In genomic region chr5:135891280-135891679, GRCh38 we compare ENCODE assay signal across 30 cellular contexts. TPM values are rescaled to one million over a fixed set of nuclear protein-coding genes. Genes with fewer than 3 reads are reported as not detected.
DNase-seq lines count a peak whose midpoint lies in the region; ATAC-seq and TF ChIP-seq lines count a peak whose summit lies in the region.
"Had no signal": no experiment of that assay in that cellular context is flagged by ENCODE, and none has a peak within 500 bp of the region (broad histone marks: within the 10 kb centered on the region; RNA-seq: fewer than 3 reads in every experiment).

No MANE protein-coding gene starts in this region.

- H3K9me3 Mint-ChIP-seq in MCF 10A (ENCODE audit: unreplicated experiment): no peaks in the 10 kb centered on the region
- no peaks in the 10 kb centered on the region for H3K9me3 Mint-ChIP-seq in stimulated activated naive B cell treated with anti-CD40 and anti-IgM and Interleukin-4, amounts not matched to agents 10 μg/mL and 1 μg/mL and 100 μg/mL, for 72 hours
- H3K9me3 Mint-ChIP-seq: activated naive CD4-positive, alpha-beta T cell treated with anti-CD3 and anti-CD28 coated beads, Interleukin-2, amount 50 U/mL, for 72 hours; CD4-positive, alpha-beta memory T cell; immature natural killer cell; neural crest cell had no signal

- no peak for ATAC-seq in stimulated activated naive B cell treated with anti-CD40 and anti-IgM and Interleukin-4, amounts not matched to agents 10 μg/mL and 1 μg/mL and 100 μg/mL, for 72 hours (replicated peaks)
- no peak for ATAC-seq in HG03354 (IDR thresholded peaks at IDR 0.05; ENCODE audit: poor library complexity, severe bottlenecking, unreplicated experiment)
- ATAC-seq: left cardiac atrium, pancreas had no signal

- peak; percentile 40 for DNase-seq in MCF 10A (ENCODE audit: unreplicated experiment)
- DNase-seq in breast epithelium (ENCODE audit: low spot score in 2 of 2): no peak
- peak; percentile 44 for DNase-seq in NCI-H69 (lab: John Stamatoyannopoulos, UW)
- peak; percentile 28 for DNase-seq in choroid plexus epithelial cell (ENCODE audit: low read depth)
- DNase-seq in stimulated activated naive B cell treated with anti-CD40 and anti-IgM and Interleukin-4, amounts not matched to agents 10 μg/mL and 1 μg/mL and 100 μg/mL, for 72 hours: no peak
- DNase-seq in NCI-H748 treated with DMSO at 0.1 percent for 48 hours (lab: John Stamatoyannopoulos, UW): no peak
- DNase-seq in cerebellar cortex (ENCODE audit: low spot score): no peak
- DNase-seq: activated effector memory CD4-positive, alpha-beta T cell treated with Interleukin-2 at 50 U/mL for 16 hours; activated T-cell treated with anti-CD3 and anti-CD28 coated beads, Interleukin-2, amount 50 U/mL, for 1 hour; CD4-positive, alpha-beta memory T cell; GOT3; immature natural killer cell; KG1; left cardiac atrium; NCI-H1436; NCI-H446; pancreas; stimulated activated naive CD4-positive, alpha-beta T cell; SW 1271; T1000; upper lobe of left lung had no signal

- H3K27ac Mint-ChIP-seq in MCF 10A (ENCODE audit: low read depth, unreplicated experiment): no peak overlapping the region
- no peak overlapping the region for H3K27ac Mint-ChIP-seq in stimulated activated naive B cell treated with anti-CD40 and anti-IgM and Interleukin-4, amounts not matched to agents 10 μg/mL and 1 μg/mL and 100 μg/mL, for 72 hours
- H3K27ac Mint-ChIP-seq: activated naive CD4-positive, alpha-beta T cell treated with anti-CD3 and anti-CD28 coated beads, Interleukin-2, amount 50 U/mL, for 72 hours; CD4-positive, alpha-beta memory T cell; immature natural killer cell had no signal

- no peak overlapping the region for H3K27ac ChIP-seq in breast epithelium
- H3K27ac ChIP-seq: pancreas, skin epidermis, upper lobe of left lung, VCaP had no signal

- intact Hi-C loops in MCF 10A (cut with micrococcal nuclease) (no loop called here), breast epithelium (cut with DNase I; ENCODE audit: low total_unique reads) (no loop called here)

- no peak overlapping the region for H3K4me3 ChIP-seq in breast epithelium
- H3K4me3 ChIP-seq in choroid plexus epithelial cell (ENCODE audit: low read depth, low read length): no peak overlapping the region
- H3K4me3 ChIP-seq: pancreas, skin epidermis, upper lobe of left lung had no signal

- TF ChIP-seq POLR2A in breast epithelium (IDR thresholded peaks at IDR 0.05): no peak

- no peaks in the 10 kb centered on the region for H3K4me1 ChIP-seq in breast epithelium
- H3K4me1 ChIP-seq: pancreas had no signal

- no peaks in the 10 kb centered on the region for H3K36me3 ChIP-seq in breast epithelium
- H3K36me3 ChIP-seq: pancreas, upper lobe of left lung had no signal

- no peaks in the 10 kb centered on the region for H3K4me1 Mint-ChIP-seq in MCF 10A (ENCODE audit: insufficient read depth, unreplicated experiment)
- H3K4me1 Mint-ChIP-seq in stimulated activated naive B cell treated with anti-CD40 and anti-IgM and Interleukin-4, amounts not matched to agents 10 μg/mL and 1 μg/mL and 100 μg/mL, for 72 hours: peaks cover 0 to 3% of the 10 kb centered on the region in 2 donors
- H3K4me1 Mint-ChIP-seq: neural crest cell had no signal

- H3K4me3 Mint-ChIP-seq in MCF 10A (ENCODE audit: unreplicated experiment): no peak overlapping the region
- H3K4me3 Mint-ChIP-seq in stimulated activated naive B cell treated with anti-CD40 and anti-IgM and Interleukin-4, amounts not matched to agents 10 μg/mL and 1 μg/mL and 100 μg/mL, for 72 hours: no peak overlapping the region
- H3K4me3 Mint-ChIP-seq: CD4-positive, alpha-beta memory T cell; immature natural killer cell; neural crest cell had no signal

- no peaks in the 10 kb centered on the region for H3K27me3 ChIP-seq in breast epithelium
- H3K27me3 ChIP-seq: pancreas, upper lobe of left lung had no signal

- POLR2A ChIA-PET in MCF 10A (lab: Yijun Ruan, JAX): interaction anchor here (0.6 to 2.3 kb wide), 13 partner anchors 10 to 321 kb away, joined by 3 to 8 read pairs (median 4); no protein-coding TSS in a partner anchor

- no TSS peak for BruUV-seq in MCF 10A (replicated peaks; lab: Mats Ljungman, UMichigan)

- peaks cover 22% of the 10 kb centered on the region for H3K27me3 Mint-ChIP-seq in MCF 10A (ENCODE audit: insufficient read depth, unreplicated experiment)
- peaks cover 11 to 36% of the 10 kb centered on the region in 2 donors for H3K27me3 Mint-ChIP-seq in stimulated activated naive B cell treated with anti-CD40 and anti-IgM and Interleukin-4, amounts not matched to agents 10 μg/mL and 1 μg/mL and 100 μg/mL, for 72 hours

- no peaks in the 10 kb centered on the region for H3K36me3 Mint-ChIP-seq in MCF 10A (ENCODE audit: insufficient read depth, unreplicated experiment)
- no peaks in the 10 kb centered on the region for H3K36me3 Mint-ChIP-seq in stimulated activated naive B cell treated with anti-CD40 and anti-IgM and Interleukin-4, amounts not matched to agents 10 μg/mL and 1 μg/mL and 100 μg/mL, for 72 hours
- H3K36me3 Mint-ChIP-seq: activated naive CD4-positive, alpha-beta T cell treated with anti-CD3 and anti-CD28 coated beads, Interleukin-2, amount 50 U/mL, for 72 hours; CD4-positive, alpha-beta memory T cell; immature natural killer cell had no signal

- no peak for TF ChIP-seq CTCF in MCF 10A (IDR thresholded peaks at IDR 0.05; ENCODE audit: unreplicated experiment)
- no peak for TF ChIP-seq CTCF in breast epithelium (IDR thresholded peaks at IDR 0.05)
- no peak for TF ChIP-seq CTCF in choroid plexus epithelial cell (conservative IDR thresholded peaks at IDR 0.05; ENCODE audit: low read depth, low read length)

- CTCF ChIA-PET in MCF 10A (lab: Yijun Ruan, JAX): interaction anchor here (0.6 to 6.7 kb wide), 30 partner anchors 8 to 1323 kb away, joined by 3 to 68 read pairs (median 4); no protein-coding TSS in a partner anchor

- no peaks in the 10 kb centered on the region for H3K9me3 ChIP-seq in breast epithelium
- H3K9me3 ChIP-seq: pancreas, upper lobe of left lung had no signal

RNA-seq across cellular contexts. Expression of gene IL9, which starts 4.4 kb away (rescaled TPM):
- total RNA-seq in MCF 10A (2022) (not detected in 2 replicates), breast epithelium (not detected)
- total RNA-seq: bronchial epithelial cell; CD4-positive, alpha-beta memory T cell; fibroblast of lung; glomerular endothelial cell; left cardiac atrium; neural crest cell; pancreas; upper lobe of left lung had no signal

RNA-seq across cellular contexts. Expression of gene SLC25A48, which starts 56.8 kb away (rescaled TPM):
- total RNA-seq in MCF 10A (2022) (not detected in 2 replicates), breast epithelium (1 to 10 TPM in 2 of 3 donors, under 1 TPM in 1; 0.33 to 6.2 (median 1.8) TPM)
- total RNA-seq: activated CD8-positive, alpha-beta memory T cell treated with anti-CD3 and anti-CD28 coated beads for 36 hours; activated naive CD4-positive, alpha-beta T cell treated with anti-CD3 and anti-CD28 coated beads, Interleukin-2, amount 50 U/mL, for 72 hours; bronchial epithelial cell; CD4-positive, alpha-beta memory T cell; fibroblast of lung; glomerular endothelial cell; neural crest cell; upper lobe of left lung had no signal

Comparison
In these comparisons a context has a peak if more than half of its experiments do, and no peak if none do; other contexts are left out.
1. DNase-seq: peak in MCF 10A (single experiment), NCI-H69 (single experiment) and choroid plexus epithelial cell (single experiment); none in breast epithelium (0 of 2), stimulated activated naive B cell treated with anti-CD40 and anti-IgM and Interleukin-4, amounts not matched to agents 10 μg/mL and 1 μg/mL and 100 μg/mL, for 72 hours (single experiment), NCI-H748 treated with DMSO at 0.1 percent for 48 hours (single experiment) and cerebellar cortex (single experiment).